In the genomic region with DNA sequence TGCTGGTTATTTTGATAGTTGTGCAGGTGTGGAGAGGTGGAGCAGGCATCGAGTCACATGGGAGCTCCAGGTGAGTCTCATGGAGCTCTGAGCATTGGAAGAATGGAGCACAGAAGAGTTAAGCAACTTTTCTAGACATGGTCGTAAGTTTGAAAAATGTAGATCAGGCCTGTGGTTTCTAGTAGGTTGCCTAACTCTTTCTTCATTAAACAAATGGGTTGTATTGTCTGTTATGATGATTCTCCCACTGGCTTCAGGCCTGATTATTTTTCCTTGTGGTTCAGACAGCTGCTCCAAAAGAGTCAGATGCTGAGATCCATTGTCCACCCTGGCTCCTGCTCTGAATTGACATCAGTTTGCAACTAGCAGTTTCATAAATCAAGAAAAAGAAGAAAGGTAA, we compare ENCODE assay signal across 12 cellular contexts.
DNase-seq lines count a peak whose midpoint lies in the region; ATAC-seq and TF ChIP-seq lines count a peak whose summit lies in the region.
"Had no signal": no experiment of that assay in that cellular context is flagged by ENCODE, and none has a peak within 500 bp of the region (broad histone marks: within the 10 kb centered on the region; RNA-seq: fewer than 3 reads in every experiment).

No MANE protein-coding gene starts in this region.

- H3K36me3 ChIP-seq in heart right ventricle: no peaks in the 10 kb centered on the region
- no peaks in the 10 kb centered on the region for H3K36me3 ChIP-seq in thoracic aorta
- no peaks in the 10 kb centered on the region for H3K36me3 ChIP-seq in spleen

- H3K4me1 ChIP-seq in heart right ventricle: peaks cover 4 to 48% (median 26%) of the 10 kb centered on the region in 9 donors
- peaks cover 24 to 53% of the 10 kb centered on the region in 2 donors for H3K4me1 ChIP-seq in thoracic aorta (ENCODE audit: control insufficient read depth in 1 of 2, low read depth in 2 of 2)
- H3K4me1 ChIP-seq in spleen: peaks cover 0 to 29% (median 10%) of the 10 kb centered on the region in 6 donors

- intact Hi-C loops in heart right ventricle (cut with DNase I) (loop anchor here in 8 of 10 donors (10.0 kb wide), 8 partner anchors 46 to 1206 kb away; partner anchors contain the start of genes VCAN (in 4 of the 8), TMEM167A (in 1 of the 8) and XRCC4 (in 1 of the 8)), Right ventricle myocardium superior (cut with DNase I) (no loop called here), spleen (cut with DNase I; ENCODE audit: low total_unique reads) (loop anchor here (5.0 to 10.0 kb wide), 2 partner anchors 1076 to 1204 kb away; no protein-coding TSS in a partner anchor)
- intact Hi-C loops in activated T-helper 2 cell treated with anti-CD3 and anti-CD28 coated beads, Interferon-gamma antibody, Interleukin-2, Interleukin-4, amounts not matched to agents 10 μg/mL and 5 μg/mL and 100 μg/mL, durations not matched to agents 14 hours and 24 hours and 36 hours (cut with micrococcal nuclease): loop anchor here (5.0 to 10.0 kb wide), 5 partner anchors 109 to 1114 kb away; partner anchors contain the start of gene VCAN

- no peaks in the 10 kb centered on the region for H3K27me3 Mint-ChIP-seq in activated T-helper 2 cell treated with anti-CD3 and anti-CD28 coated beads, Interferon-gamma antibody, Interleukin-2, Interleukin-4, amounts not matched to agents 10 μg/mL and 5 μg/mL and 100 μg/mL, durations not matched to agents 14 hours and 24 hours and 36 hours (ENCODE audit: low read depth)

- H3K27ac Mint-ChIP-seq in activated T-helper 2 cell treated with anti-CD3 and anti-CD28 coated beads, Interferon-gamma antibody, Interleukin-2, Interleukin-4, amounts not matched to agents 10 μg/mL and 5 μg/mL and 100 μg/mL, durations not matched to agents 14 hours and 24 hours and 36 hours: peak overlapping the region; percentile 95

- H3K4me3 ChIP-seq in heart right ventricle (no peak overlapping the region), fibroblast of villous mesenchyme (ENCODE audit: low read depth, low read length) (no peak overlapping the region), thoracic aorta (no peak overlapping the region), spleen (no peak overlapping the region)

- H3K4me3 Mint-ChIP-seq in activated T-helper 2 cell treated with anti-CD3 and anti-CD28 coated beads, Interferon-gamma antibody, Interleukin-2, Interleukin-4, amounts not matched to agents 10 μg/mL and 5 μg/mL and 100 μg/mL, durations not matched to agents 14 hours and 24 hours and 36 hours (ENCODE audit: low read depth): no peak overlapping the region

- H3K36me3 Mint-ChIP-seq in activated T-helper 2 cell treated with anti-CD3 and anti-CD28 coated beads, Interferon-gamma antibody, Interleukin-2, Interleukin-4, amounts not matched to agents 10 μg/mL and 5 μg/mL and 100 μg/mL, durations not matched to agents 14 hours and 24 hours and 36 hours (ENCODE audit: low read depth): no peaks in the 10 kb centered on the region

- ATAC-seq in heart right ventricle: no peak
- ATAC-seq in Right ventricle myocardium superior (ENCODE audit: poor library complexity): no peak
- ATAC-seq in thoracic aorta (ENCODE audit: insufficient number of reproducible peaks, low FRiP score, low read depth): no peak

- H3K9me3 ChIP-seq in heart right ventricle (no peaks in the 10 kb centered on the region), thoracic aorta (no peaks in the 10 kb centered on the region), spleen (no peaks in the 10 kb centered on the region)

- no peak for TF ChIP-seq POLR2A in spleen (IDR thresholded peaks at IDR 0.05)

- H3K4me1 Mint-ChIP-seq in activated T-helper 2 cell treated with anti-CD3 and anti-CD28 coated beads, Interferon-gamma antibody, Interleukin-2, Interleukin-4, amounts not matched to agents 10 μg/mL and 5 μg/mL and 100 μg/mL, durations not matched to agents 14 hours and 24 hours and 36 hours (ENCODE audit: low read depth): peaks cover 50% of the 10 kb centered on the region

- H3K27me3 ChIP-seq in heart right ventricle: no peaks in the 10 kb centered on the region
- H3K27me3 ChIP-seq in thoracic aorta (replicated peaks; ENCODE audit: insufficient read depth): no peaks in the 10 kb centered on the region
- no peaks in the 10 kb centered on the region for H3K27me3 ChIP-seq in spleen (replicated peaks in 1 of 7)

- no peaks in the 10 kb centered on the region for H3K9me3 Mint-ChIP-seq in activated T-helper 2 cell treated with anti-CD3 and anti-CD28 coated beads, Interferon-gamma antibody, Interleukin-2, Interleukin-4, amounts not matched to agents 10 μg/mL and 5 μg/mL and 100 μg/mL, durations not matched to agents 14 hours and 24 hours and 36 hours

- TF ChIP-seq CTCF in heart right ventricle (IDR thresholded peaks at IDR 0.05): no peak
- no peak for TF ChIP-seq CTCF in fibroblast of villous mesenchyme (IDR thresholded peaks at IDR 0.05; ENCODE audit: insufficient read depth, low read depth, low read length)
- TF ChIP-seq CTCF in thoracic aorta (IDR thresholded peaks at IDR 0.05): no peak
- TF ChIP-seq CTCF in spleen (IDR thresholded peaks at IDR 0.05 in 8 of 11, conservative IDR thresholded peaks at IDR 0.05 in 3 of 11): no peak

- WGBS in heart right ventricle, 2 donors: 82 to 88% methylated on average over 2 of the region's 2 CpGs
- 65 to 88% (median 79%) methylated on average over 2 of the region's 2 CpGs for WGBS in spleen, 5 donors

- DNase-seq in heart right ventricle: no peak
- DNase-seq in Right ventricle myocardium superior: no peak
- DNase-seq in activated T-helper 2 cell treated with anti-CD3 and anti-CD28 coated beads, Interferon-gamma antibody, Interleukin-2, Interleukin-4, amounts not matched to agents 10 μg/mL and 5 μg/mL and 100 μg/mL, durations not matched to agents 14 hours and 24 hours and 36 hours (ENCODE audit: low spot score): no peak
- DNase-seq in fibroblast of villous mesenchyme (ENCODE audit: low read depth): peak; percentile 90
- no peak for DNase-seq in thoracic aorta (ENCODE audit: low spot score)
- DNase-seq in HUDEP-2 (lab: John Stamatoyannopoulos, UW; ENCODE audit: unreplicated experiment in 76 of 76): no peak
- no peak for DNase-seq in spleen
- no peak for DNase-seq in activated CD8-positive, alpha-beta memory T cell treated with anti-CD3 and anti-CD28 coated beads, Interleukin-2, amount 50 U/mL, for 4 hours
- DNase-seq: amniotic stem cell; HCEC 1CT; stimulated activated CD4-positive, alpha-beta T cell treated with anti-CD3 and anti-CD28 coated beads, Interleukin-2, amount 100 ng/mL, for 24 hours had no signal

- peak overlapping the region in 7 of 10 donors; percentile 66 to 83 (median 78) for H3K27ac ChIP-seq in heart right ventricle
- H3K27ac ChIP-seq in thoracic aorta: peak overlapping the region; percentile 11 to 74
- no peak overlapping the region for H3K27ac ChIP-seq in spleen
- H3K27ac ChIP-seq: C4-2B had no signal

Comparison
In these comparisons a context has a peak if more than half of its experiments do, and no peak if none do; other contexts are left out.
1. H3K27ac ChIP-seq: peak in heart right ventricle (7 of 10) and thoracic aorta (2 of 2); none in spleen (0 of 8).